In the genomic region with DNA sequence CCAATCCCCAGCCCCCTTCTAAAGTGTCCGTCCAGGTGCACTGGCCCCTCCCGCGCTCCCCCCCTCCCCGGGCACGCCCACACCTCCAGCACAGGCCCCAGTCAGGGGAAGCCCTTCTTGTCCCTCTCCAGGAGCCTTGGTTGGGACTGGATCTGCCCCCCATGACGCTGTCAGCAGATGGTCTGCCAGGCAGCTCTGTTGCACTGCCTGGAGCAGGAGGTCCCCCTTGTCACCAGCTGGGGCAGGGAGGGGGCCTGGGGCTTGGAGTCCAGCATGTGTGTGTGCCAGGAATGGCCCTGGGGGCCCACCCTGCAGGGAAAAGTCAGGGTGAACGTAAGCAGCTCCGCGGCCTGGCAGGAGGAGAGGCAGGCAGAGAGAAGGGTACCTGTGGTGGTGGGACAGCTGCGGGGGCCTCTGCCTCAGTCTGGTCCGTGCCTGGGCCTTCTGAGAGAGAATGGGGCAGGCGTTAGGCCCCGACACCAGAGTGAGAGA, we compare ENCODE assay signal across 11 cellular contexts. TPM values are rescaled to one million over a fixed set of nuclear protein-coding genes. Genes with fewer than 3 reads are reported as not detected.
A peak's percentile ranks its signal among the peaks of the same experiment; 100 is the strongest.
DNase-seq lines count a peak whose midpoint lies in the region; TF ChIP-seq lines count a peak whose summit lies in the region.
"Had no signal": no experiment of that assay in that cellular context is flagged by ENCODE, and none has a peak within 500 bp of the region (broad histone marks: within the 10 kb centered on the region; RNA-seq: fewer than 3 reads in every experiment).

No MANE protein-coding gene starts in this region.

- H3K27ac ChIP-seq in RWPE1 = peak overlapping the region; percentile 88
- H3K27ac ChIP-seq in esophagus (ENCODE audit: low read depth in 2 of 2, low read length in 1 of 2) = peak overlapping the region; percentile 97 to 100
- peak overlapping the region; percentile 51 for H3K27ac ChIP-seq in skeletal muscle tissue (ENCODE audit: low read depth, low read length)
- H3K27ac ChIP-seq: SK-N-MC had no signal

- peak; percentile 53 for DNase-seq in DMS53 (lab: John Stamatoyannopoulos, UW)
- DNase-seq in DMS53 treated with DMSO at 0.1 percent for 48 hours (lab: John Stamatoyannopoulos, UW; ENCODE audit: unreplicated experiment) = no peak
- DNase-seq in RWPE1 (ENCODE audit: low spot score) = peak; percentile 18
- DNase-seq in NCI-H748 (lab: John Stamatoyannopoulos, UW; ENCODE audit: unreplicated experiment) = no peak
- no peak for DNase-seq in central memory CD4-positive, alpha-beta T cell
- DNase-seq in HUDEP-2 (lab: John Stamatoyannopoulos, UW; ENCODE audit: unreplicated experiment in 76 of 76) = no peak
- DNase-seq: NCI-H1092 had no signal

- H3K9me3 ChIP-seq in esophagus (ENCODE audit: control insufficient read depth in 2 of 2, insufficient read depth in 1 of 2, low read depth in 1 of 2, low read length in 1 of 2) (no peaks in the 10 kb centered on the region), skeletal muscle tissue (ENCODE audit: control insufficient read depth in 3 of 3, low read length in 3 of 3) (no peaks in the 10 kb centered on the region)

- H3K27me3 ChIP-seq in esophagus (ENCODE audit: control insufficient read depth in 1 of 2, insufficient read depth in 2 of 2, low read length in 2 of 2) (no peaks in the 10 kb centered on the region), skeletal muscle tissue (ENCODE audit: control insufficient read depth in 3 of 3, insufficient read depth in 3 of 3, low read length in 3 of 3) (no peaks in the 10 kb centered on the region)

- WGBS in esophagus, 2 donors = 46 to 57% methylated on average over 13 of the region's 13 CpGs

- CTCF ChIA-PET in RWPE1 (lab: Yijun Ruan, JAX) = interaction anchor here (0.6 to 0.9 kb wide), 2 partner anchors 63 to 92 kb away, joined by 3 read pairs; partner anchors contain the start of gene EPS8L2

- POLR2A ChIA-PET in RWPE1 (lab: Yijun Ruan, JAX; ENCODE audit: low non-redundant PET) = interaction anchor here (0.5 to 0.8 kb wide), 2 partner anchors 193 to 407 kb away, joined by 3 read pairs; partner anchors contain the start of genes BET1L and RIC8A

- H3K4me1 ChIP-seq in esophagus (ENCODE audit: control insufficient read depth in 2 of 2, insufficient read depth in 2 of 2, low read length in 1 of 2) (peaks cover 22 to 28% of the 10 kb centered on the region in 2 donors), skeletal muscle tissue (ENCODE audit: control insufficient read depth in 3 of 3, insufficient read depth in 3 of 3, low read length in 3 of 3) (peaks cover 35 to 44% (median 37%) of the 10 kb centered on the region in 3 donors)

- H3K36me3 ChIP-seq in esophagus (ENCODE audit: control insufficient read depth in 2 of 2, insufficient read depth in 2 of 2, low read length in 1 of 2) (peaks cover 14 to 47% of the 10 kb centered on the region in 2 donors), skeletal muscle tissue (ENCODE audit: control insufficient read depth in 3 of 3, insufficient read depth in 3 of 3, low read length in 3 of 3) (peaks cover 27 to 38% (median 32%) of the 10 kb centered on the region in 3 donors)

- H3K9ac ChIP-seq in skeletal muscle tissue (ENCODE audit: low read depth in 1 of 3, low read length in 3 of 3) = peak overlapping the region; percentile 53 to 90 (median 57)

- H3K4me3 ChIP-seq in esophagus (ENCODE audit: low read depth in 1 of 2, low read length in 2 of 2) (peak overlapping the region; percentile 53 to 79), skeletal muscle tissue (ENCODE audit: low read length in 3 of 3) (peak overlapping the region; percentile 35 to 94 (median 91))
- H3K4me3 ChIP-seq: SK-N-MC had no signal

- TF ChIP-seq CTCF in RWPE1 (conservative IDR thresholded peaks at IDR 0.05; ENCODE audit: low read depth) = no peak

RNA-seq across cellular contexts. Expression of gene IRF7, which starts 1.6 kb away (rescaled TPM):
- polyA plus RNA-seq in esophagus = 10 to 100 TPM; 17.0 to 30.1 TPM
- total RNA-seq in skeletal muscle tissue = 6.8 TPM

RNA-seq across cellular contexts. Expression of gene CDHR5, which starts 10.6 kb away (rescaled TPM):
- under 1 TPM; 0.02 to 0.08 TPM for polyA plus RNA-seq in esophagus
- total RNA-seq in skeletal muscle tissue = 1.0 TPM
- total RNA-seq: ureter had no signal

RNA-seq across cellular contexts. Expression of gene SCT, which starts 12.8 kb away (rescaled TPM):
- not detected for polyA plus RNA-seq in esophagus
- 74.6 TPM for total RNA-seq in skeletal muscle tissue
- total RNA-seq: ureter had no signal

RNA-seq across cellular contexts. Expression of gene DRD4, which starts 22.9 kb away (rescaled TPM):
- polyA plus RNA-seq in esophagus = under 1 TPM; 0.18 to 0.39 TPM
- total RNA-seq in skeletal muscle tissue = not detected

RNA-seq across cellular contexts. Expression of gene PHRF1, which starts 37.9 kb away (rescaled TPM):
- polyA plus RNA-seq in esophagus = 10 to 100 TPM; 13.7 to 28.4 TPM
- total RNA-seq in skeletal muscle tissue = 21.9 TPM

Comparison
In these comparisons a context has a peak if more than half of its experiments do, and no peak if none do; other contexts are left out.
1. DNase-seq: peak in DMS53 (single experiment) and RWPE1 (single experiment); none in DMS53 treated with DMSO at 0.1 percent for 48 hours (single experiment), NCI-H748 (single experiment), central memory CD4-positive, alpha-beta T cell (single experiment) and HUDEP-2 (0 of 76).
2. Peak in every context shown above with its lines, with median percentiles within 50 percentile points of each other: H3K27ac ChIP-seq.